Comparison of ENCODE assay signal across 8 cellular contexts in genomic region chr13:75481176-75482069, GRCh38. TPM values are rescaled to one million over a fixed set of nuclear protein-coding genes. Genes with fewer than 3 reads are reported as not detected.
DNase-seq lines count a peak whose midpoint lies in the region; ATAC-seq and TF ChIP-seq lines count a peak whose summit lies in the region.

No MANE protein-coding gene starts in this region.

- H2AFZ ChIP-seq in Loucy (ENCODE audit: low read length) = peak overlapping the region; percentile 88

- peak overlapping the region; percentile 75; the same call in 1 of the 2 replicates for H3K27ac ChIP-seq in HEK293 (ENCODE audit: extremely low read depth, low read depth, low read length)
- H3K27ac ChIP-seq in uterus = peak overlapping the region; percentile 80 to 84

- peak overlapping the region; percentile 68 for H3K4me3 Mint-ChIP-seq in activated CD4-positive, alpha-beta memory T cell treated with anti-CD3 and anti-CD28 coated beads, Interleukin-2, amount 10 ng/mL, durations not matched to agents 7 days and 5 days
- peak overlapping the region; percentile 52 to 94 (median 77) for H3K4me3 Mint-ChIP-seq in naive thymus-derived CD8-positive, alpha-beta T cell

- no peaks in the 10 kb centered on the region; the same call in 1 of the 2 replicates for H3K4me1 ChIP-seq in HEK293 (ENCODE audit: control insufficient read depth, insufficient read depth, low read length)
- peaks cover 68% of the 10 kb centered on the region for H3K4me1 ChIP-seq in Loucy (ENCODE audit: insufficient read depth, low read length, poor library complexity, severe bottlenecking)
- no peaks in the 10 kb centered on the region for H3K4me1 ChIP-seq in uterus

- no peaks in the 10 kb centered on the region for H3K9me2 ChIP-seq in Loucy (replicated peaks; ENCODE audit: low read depth, low read length)

- H3K27me3 ChIP-seq in Loucy (ENCODE audit: insufficient read depth, low read length, poor library complexity, severe bottlenecking) (no peaks in the 10 kb centered on the region), uterus (no peaks in the 10 kb centered on the region)

- peak overlapping the region; percentile 76 for H3K4me2 ChIP-seq in Loucy (ENCODE audit: low read depth, low read length, poor library complexity, severe bottlenecking)

- intact Hi-C loops in uterus (cut with DNase I; ENCODE audit: low total_unique reads) = no loop called here

- CTCF ChIA-PET in HEK293 (lab: Yijun Ruan, JAX) = interaction anchor here (0.5 to 2.3 kb wide), 17 partner anchors 10 to 1469 kb away, joined by 3 to 14 read pairs (median 5); partner anchors contain the start of gene UCHL3
- CTCF ChIA-PET in activated CD4-positive, alpha-beta memory T cell treated with anti-CD3 and anti-CD28 coated beads, Interleukin-2, amount 10 ng/mL, durations not matched to agents 7 days and 5 days (lab: Charles Lee) = interaction anchor here (0.7 to 2.1 kb wide), 9 partner anchors 11 to 155 kb away, joined by 3 to 11 read pairs (median 4); partner anchors contain the start of gene COMMD6

- H3K4me3 ChIP-seq in HEK293 (ENCODE audit: low read depth, low read length) = peak overlapping the region; percentile 70
- peak overlapping the region; percentile 75 for H3K4me3 ChIP-seq in Loucy (ENCODE audit: low read length, poor library complexity, severe bottlenecking)
- H3K4me3 ChIP-seq in uterus = peak overlapping the region; percentile 67 to 88

- H3K9ac ChIP-seq in Loucy (ENCODE audit: low read depth, low read length, poor library complexity, severe bottlenecking) = peak overlapping the region; percentile 68

- DNase-seq in NCI-H1417 (lab: John Stamatoyannopoulos, UW) (peak; percentile 39 to 97 (median 94)), NCI-H1417 treated with DMSO at 0.1 percent for 48 hours (lab: John Stamatoyannopoulos, UW) (no peak), uterus (peak; percentile 25 to 36)
- DNase-seq in activated CD4-positive, alpha-beta memory T cell treated with anti-CD3 and anti-CD28 coated beads, Interleukin-2, amount 10 ng/mL, durations not matched to agents 7 days and 5 days = peak; percentile 17
- DNase-seq in naive thymus-derived CD8-positive, alpha-beta T cell = peak in 4 of 10 donors; percentile 17 to 28 (median 26)

- H3K27ac Mint-ChIP-seq in activated CD4-positive, alpha-beta memory T cell treated with anti-CD3 and anti-CD28 coated beads, Interleukin-2, amount 10 ng/mL, durations not matched to agents 7 days and 5 days = no peak overlapping the region
- no peak overlapping the region for H3K27ac Mint-ChIP-seq in naive thymus-derived CD8-positive, alpha-beta T cell

- peaks cover 37% of the 10 kb centered on the region for H3K79me2 ChIP-seq in Loucy (ENCODE audit: insufficient read depth, low read length)

- H3K27me3 Mint-ChIP-seq in activated CD4-positive, alpha-beta memory T cell treated with anti-CD3 and anti-CD28 coated beads, Interleukin-2, amount 10 ng/mL, durations not matched to agents 7 days and 5 days = peaks cover 62% of the 10 kb centered on the region
- H3K27me3 Mint-ChIP-seq in naive thymus-derived CD8-positive, alpha-beta T cell = peaks cover 31 to 71% (median 65%) of the 10 kb centered on the region in 5 donors

- ATAC-seq in esophagus mucosa = peak; percentile 44
- peak; percentile 56 to 63 for ATAC-seq in naive thymus-derived CD8-positive, alpha-beta T cell

- H3K9me3 Mint-ChIP-seq in activated CD4-positive, alpha-beta memory T cell treated with anti-CD3 and anti-CD28 coated beads, Interleukin-2, amount 10 ng/mL, durations not matched to agents 7 days and 5 days = no peaks in the 10 kb centered on the region
- H3K9me3 Mint-ChIP-seq in naive thymus-derived CD8-positive, alpha-beta T cell = no peaks in the 10 kb centered on the region

- POLR2A ChIA-PET in HEK293 (lab: Yijun Ruan, JAX) = interaction anchor here (0.8 to 1.4 kb wide), 4 partner anchors 44 to 69 kb away, joined by 4 to 5 read pairs (median 4); partner anchors contain the start of gene COMMD6
- POLR2A ChIA-PET in activated CD4-positive, alpha-beta memory T cell treated with anti-CD3 and anti-CD28 coated beads, Interleukin-2, amount 10 ng/mL, durations not matched to agents 7 days and 5 days (lab: Charles Lee) = interaction anchor here (0.7 kb wide), 1 partner anchor 65 kb away, joined by 3 read pairs; no protein-coding TSS in a partner anchor
- POLR2A ChIA-PET in naive thymus-derived CD8-positive, alpha-beta T cell (lab: Charles Lee) = no interaction called here

- no peaks in the 10 kb centered on the region for H3K36me3 Mint-ChIP-seq in activated CD4-positive, alpha-beta memory T cell treated with anti-CD3 and anti-CD28 coated beads, Interleukin-2, amount 10 ng/mL, durations not matched to agents 7 days and 5 days (ENCODE audit: low read depth)
- H3K36me3 Mint-ChIP-seq in naive thymus-derived CD8-positive, alpha-beta T cell = peaks cover 0 to 5% (median 2%) of the 10 kb centered on the region in 3 donors

- H3F3A ChIP-seq in Loucy (ENCODE audit: low read depth) = peaks cover 2% of the 10 kb centered on the region; the same call in 1 of the 2 replicates

- H3K9me3 ChIP-seq in HEK293 (ENCODE audit: control insufficient read depth, insufficient read depth, low read depth, low read length) = no peaks in the 10 kb centered on the region
- H3K9me3 ChIP-seq in Loucy (ENCODE audit: insufficient read depth, low read depth, low read length) = no peaks in the 10 kb centered on the region
- no peaks in the 10 kb centered on the region for H3K9me3 ChIP-seq in uterus

- H3K4me1 Mint-ChIP-seq in activated CD4-positive, alpha-beta memory T cell treated with anti-CD3 and anti-CD28 coated beads, Interleukin-2, amount 10 ng/mL, durations not matched to agents 7 days and 5 days = peaks cover 14% of the 10 kb centered on the region
- H3K4me1 Mint-ChIP-seq in naive thymus-derived CD8-positive, alpha-beta T cell = peaks cover 7 to 16% (median 14%) of the 10 kb centered on the region in 4 donors

- TF ChIP-seq CTCF in HEK293 (tag by site-specific recombination; IDR thresholded peaks at IDR 0.05) (no peak), Loucy (conservative IDR thresholded peaks at IDR 0.05; ENCODE audit: low read length) (no peak), uterus (IDR thresholded peaks at IDR 0.05) (no peak)

- TF ChIP-seq POLR2A in uterus (IDR thresholded peaks at IDR 0.05) = no peak

- peaks cover 39% of the 10 kb centered on the region for H4K20me1 ChIP-seq in Loucy (ENCODE audit: insufficient read depth, low read length, poor library complexity, severe bottlenecking)

- H3K36me3 ChIP-seq in HEK293 (ENCODE audit: control insufficient read depth in 2 of 2, insufficient read depth in 1 of 2, low read length in 2 of 2) (no peaks in the 10 kb centered on the region), Loucy (ENCODE audit: insufficient read depth, low read length) (no peaks in the 10 kb centered on the region), uterus (no peaks in the 10 kb centered on the region)

TF ChIP-seq in HEK293, 187 proteins besides CTCF, POLR2A, EP300 and RAD21 (continues in another document):
- TF ChIP-seq ZNF280D (tag by site-specific recombination; IDR thresholded peaks at IDR 0.05) = no peak
- TF ChIP-seq ZNF223 (tag by site-specific recombination; IDR thresholded peaks at IDR 0.05) = peak; percentile 91
- TF ChIP-seq ZNF544 (tag by site-specific recombination; IDR thresholded peaks at IDR 0.05) = no peak
- no peak for TF ChIP-seq ZNF133 (tag by site-specific recombination; IDR thresholded peaks at IDR 0.05)
- peak; percentile 89 for TF ChIP-seq ZNF449 (tag by site-specific recombination; IDR thresholded peaks at IDR 0.05)

RNA-seq across cellular contexts. Expression of gene TBC1D4, which starts 0.5 kb away (rescaled TPM):
- 10 to 100 TPM in 1 of 2 experiments, 1 to 10 TPM in 1; 8.0 to 10.1 TPM for total RNA-seq in activated CD4-positive, alpha-beta memory T cell treated with anti-CD3 and anti-CD28 coated beads, Interleukin-2, amount 10 ng/mL, durations not matched to agents 7 days and 5 days
- total RNA-seq in esophagus mucosa (12.2 TPM), uterus (10 to 100 TPM; 20.2 to 74.7 (median 30.9) TPM)
- total RNA-seq in naive thymus-derived CD8-positive, alpha-beta T cell = 10 to 100 TPM; 57.5 to 58.1 TPM
- 10 to 100 TPM; 11.8 to 19.3 (median 14.2) TPM for polyA plus RNA-seq in naive thymus-derived CD8-positive, alpha-beta T cell

RNA-seq across cellular contexts. Expression of gene COMMD6, which starts 56.2 kb away (rescaled TPM):
- 100 to 1,000 TPM; 128 TPM for total RNA-seq in activated CD4-positive, alpha-beta memory T cell treated with anti-CD3 and anti-CD28 coated beads, Interleukin-2, amount 10 ng/mL, durations not matched to agents 7 days and 5 days
- total RNA-seq in esophagus mucosa (95.7 TPM), uterus (1,000 to 10,000 TPM in 1 of 4 donors, 100 to 1,000 TPM in 2, 10 to 100 TPM in 1; 33.7 to 1,264 (median 574) TPM)
- total RNA-seq in naive thymus-derived CD8-positive, alpha-beta T cell = 100 to 1,000 TPM; 231 to 232 TPM
- polyA plus RNA-seq in naive thymus-derived CD8-positive, alpha-beta T cell = 100 to 1,000 TPM; 627 to 838 (median 724) TPM
